In genomic region chr18:46917108-46917807, GRCh38 we compare ENCODE assay signal across 8 cellular contexts.
A peak's percentile ranks its signal among the peaks of the same experiment; 100 is the strongest.
DNase-seq lines count a peak whose midpoint lies in the region; ATAC-seq, FAIRE-seq and TF ChIP-seq lines count a peak whose summit lies in the region.

Gene KATNAL2 (plus strand): TSS chr18:46917602. CDS start chr18:46946873, 29,271 bp downstream.
Gene PIAS2 (minus strand): TSS chr18:46917507. CDS start chr18:46917345, 162 bp downstream.

- no peaks in the 10 kb centered on the region for H3K27me3 Mint-ChIP-seq in memory B cell

- peaks cover 27% of the 10 kb centered on the region for H3K4me1 Mint-ChIP-seq in memory B cell

- peak; percentile 11; the same call in 1 of the 2 replicates for TF ChIP-seq CTCF in C4-2B (conservative IDR thresholded peaks at IDR 0.05)

- no peaks in the 10 kb centered on the region for H3K36me3 Mint-ChIP-seq in memory B cell

- DNase-seq in GM19239 (ENCODE audit: insufficient read length, low spot score) (peak; percentile 77), NCI-H748 treated with DMSO at 0.1 percent for 48 hours (lab: John Stamatoyannopoulos, UW) (peak; percentile 81), memory B cell (ENCODE audit: low spot score in 2 of 2) (peak; percentile 60 to 80)
- peak; percentile 20 to 56 for DNase-seq in activated CD8-positive, alpha-beta memory T cell treated with anti-CD3 and anti-CD28 coated beads for 1 hour (ENCODE audit: extremely low read depth in 1 of 2, low read depth in 1 of 2)
- DNase-seq in effector CD8-positive, alpha-beta T cell (lab: John Stamatoyannopoulos, UW) = peak; percentile 52
- peak; percentile 49 for DNase-seq in stimulated activated CD8-positive, alpha-beta memory T cell treated with anti-CD3 and anti-CD28 coated beads, Interleukin-12 subunit alpha, Interleukin-12 subunit beta, amount 100 ng/mL, for 1 hour (ENCODE audit: low read depth)

- peak within 1 kb of the TSS; percentile 90 for H3K4me3 Mint-ChIP-seq in memory B cell

- ATAC-seq in HG03439 (IDR thresholded peaks at IDR 0.05; ENCODE audit: unreplicated experiment) = peak; percentile 86
- ATAC-seq in memory B cell (ENCODE audit: low read depth) = peak; percentile 84

- no peaks in the 10 kb centered on the region for H3K9me3 Mint-ChIP-seq in memory B cell

- H3K27ac Mint-ChIP-seq in memory B cell = peak within 1 kb of the TSS; percentile 83

- peak within 1 kb of the TSS; percentile 84 for H3K27ac ChIP-seq in C4-2B

- FAIRE-seq in GM19239 (lab: Jason Lieb, UNC) = no peak

Comparison
In these comparisons a context has a peak if more than half of its experiments do, and no peak if none do; other contexts are left out.
1. Peak in every context shown above with its lines: DNase-seq, ATAC-seq and H3K27ac ChIP-seq.